In genomic region chr7:19920705-19921104, GRCh38 we compare ENCODE assay signal across 13 cellular contexts.
"Had no signal": no experiment of that assay in that cellular context is flagged by ENCODE, and none has a peak within 500 bp of the region (broad histone marks: within the 10 kb centered on the region; RNA-seq: fewer than 3 reads in every experiment).

No MANE protein-coding gene starts in this region.

- ATAC-seq: upper lobe of right lung had no signal

- H3K9me3 ChIP-seq: esophagus squamous epithelium, pancreas, upper lobe of right lung had no signal

- H3K27ac ChIP-seq: pancreas, upper lobe of right lung had no signal

- H3K9me3 Mint-ChIP-seq: activated naive CD4-positive, alpha-beta T cell treated with anti-CD3 and anti-CD28 coated beads, Interleukin-2, amount 50 U/mL, for 24 hours had no signal

- H3K4me3 Mint-ChIP-seq: activated naive CD4-positive, alpha-beta T cell treated with anti-CD3 and anti-CD28 coated beads, Interleukin-2, amount 50 U/mL, for 24 hours; stimulated activated naive CD8-positive, alpha-beta T cell treated with anti-CD3 and anti-CD28 coated beads, Interleukin-15, Interleukin-2, amounts not matched to agents 100 ng/mL and 50 ng/mL, for 24 hours had no signal

- H3K36me3 Mint-ChIP-seq: activated naive CD4-positive, alpha-beta T cell treated with anti-CD3 and anti-CD28 coated beads, Interleukin-2, amount 50 U/mL, for 24 hours had no signal

- H3K27me3 ChIP-seq: esophagus squamous epithelium, pancreas, upper lobe of right lung had no signal

- H3K27me3 Mint-ChIP-seq: activated naive CD4-positive, alpha-beta T cell treated with anti-CD3 and anti-CD28 coated beads, Interleukin-2, amount 50 U/mL, for 24 hours; stimulated activated naive CD8-positive, alpha-beta T cell treated with anti-CD3 and anti-CD28 coated beads, Interleukin-15, Interleukin-2, amounts not matched to agents 100 ng/mL and 50 ng/mL, for 24 hours had no signal

- H3K27ac Mint-ChIP-seq: activated naive CD4-positive, alpha-beta T cell treated with anti-CD3 and anti-CD28 coated beads, Interleukin-2, amount 50 U/mL, for 24 hours; stimulated activated naive CD8-positive, alpha-beta T cell treated with anti-CD3 and anti-CD28 coated beads, Interleukin-15, Interleukin-2, amounts not matched to agents 100 ng/mL and 50 ng/mL, for 24 hours had no signal

- H3K4me1 Mint-ChIP-seq: activated naive CD4-positive, alpha-beta T cell treated with anti-CD3 and anti-CD28 coated beads, Interleukin-2, amount 50 U/mL, for 24 hours had no signal

- H3K4me1 ChIP-seq: esophagus squamous epithelium, pancreas had no signal

- H3K4me3 ChIP-seq: esophagus squamous epithelium, pancreas, upper lobe of right lung had no signal

- H3K36me3 ChIP-seq: esophagus squamous epithelium, pancreas, upper lobe of right lung had no signal

- DNase-seq: activated CD4-positive, alpha-beta T cell treated with anti-CD3 and anti-CD28 coated beads, Interleukin-2, amount 50 U/mL, for 4 hours; activated CD4-positive, CD25-positive, alpha-beta regulatory T cell treated with anti-CD3 and anti-CD28 coated beads, Interleukin-2, amount 50 U/mL, for 72 hours; activated T-cell treated with anti-CD3 and anti-CD28 coated beads, Interleukin-2, amount 50 U/mL, for 1 hour; aorta; esophagus squamous epithelium; midbrain; pancreas; stimulated activated CD4-positive, alpha-beta T cell treated with anti-CD3 and anti-CD28 coated beads, Interleukin-4, amount 100 ng/mL, for 1 hour; stimulated activated CD8-positive, alpha-beta memory T cell treated with anti-CD3 and anti-CD28 coated beads, Interleukin-4, amount 100 ng/mL, for 48 hours; T-helper 2 cell; upper lobe of right lung had no signal
